ENCODE assay signal across 21 cellular contexts in genomic region chr17:27568216-27568615, GRCh38.
DNase-seq lines count a peak whose midpoint lies in the region; ATAC-seq and TF ChIP-seq lines count a peak whose summit lies in the region.
"Had no signal": no experiment of that assay in that cellular context is flagged by ENCODE, and none has a peak within 500 bp of the region (broad histone marks: within the 10 kb centered on the region; RNA-seq: fewer than 3 reads in every experiment).

No MANE protein-coding gene starts in this region.

- H3K4me3 ChIP-seq in gastroesophageal sphincter = no peak overlapping the region
- H3K4me3 ChIP-seq: lung, suprapubic skin had no signal

- H3K4me3 Mint-ChIP-seq in activated CD4-positive, alpha-beta T cell treated with anti-CD3 and anti-CD28 coated beads, Interleukin-2, amount 10 ng/mL, durations not matched to agents 7 days and 5 days = no peak overlapping the region
- H3K4me3 Mint-ChIP-seq in WTC11 (no peak overlapping the region), glutamatergic neuron (ENCODE audit: unreplicated experiment) (no peak overlapping the region), progenitor cell of endocrine pancreas (ENCODE audit: low read depth) (no peak overlapping the region)
- H3K4me3 Mint-ChIP-seq: stimulated activated naive B cell treated with anti-CD40 and anti-IgM and Interleukin-4, amounts not matched to agents 10 μg/mL and 1 μg/mL and 100 μg/mL, for 72 hours had no signal

- POLR2A ChIA-PET in activated CD4-positive, alpha-beta T cell treated with anti-CD3 and anti-CD28 coated beads, Interleukin-2, amount 10 ng/mL, durations not matched to agents 7 days and 5 days (lab: Charles Lee) = no interaction called here
- POLR2A ChIA-PET in WTC11 (lab: Charles Lee) = no interaction called here

- H3K36me3 ChIP-seq in gastroesophageal sphincter = no peaks in the 10 kb centered on the region
- H3K36me3 ChIP-seq: suprapubic skin had no signal

- peaks cover 8% of the 10 kb centered on the region for H3K9me3 Mint-ChIP-seq in activated CD4-positive, alpha-beta T cell treated with anti-CD3 and anti-CD28 coated beads, Interleukin-2, amount 10 ng/mL, durations not matched to agents 7 days and 5 days
- H3K9me3 Mint-ChIP-seq in WTC11 = no peaks in the 10 kb centered on the region; the same call in 1 of the 2 replicates
- H3K9me3 Mint-ChIP-seq in glutamatergic neuron (ENCODE audit: unreplicated experiment) = peaks cover 23% of the 10 kb centered on the region
- H3K9me3 Mint-ChIP-seq in progenitor cell of endocrine pancreas (ENCODE audit: low read depth) = no peaks in the 10 kb centered on the region

- TF ChIP-seq POLR2A in gastroesophageal sphincter (IDR thresholded peaks at IDR 0.05) = no peak

- peaks cover 0 to 30% (median 0%) of the 10 kb centered on the region in 3 donors for H3K4me1 ChIP-seq in gastroesophageal sphincter

- peaks cover 13% of the 10 kb centered on the region for H3K36me3 Mint-ChIP-seq in activated CD4-positive, alpha-beta T cell treated with anti-CD3 and anti-CD28 coated beads, Interleukin-2, amount 10 ng/mL, durations not matched to agents 7 days and 5 days (ENCODE audit: low read depth)
- peaks cover 5% of the 10 kb centered on the region; the same call in 1 of the 2 replicates for H3K36me3 Mint-ChIP-seq in WTC11
- no peaks in the 10 kb centered on the region for H3K36me3 Mint-ChIP-seq in glutamatergic neuron (ENCODE audit: unreplicated experiment)
- H3K36me3 Mint-ChIP-seq in progenitor cell of endocrine pancreas (ENCODE audit: insufficient read depth) = no peaks in the 10 kb centered on the region

- H3K27ac Mint-ChIP-seq in activated CD4-positive, alpha-beta T cell treated with anti-CD3 and anti-CD28 coated beads, Interleukin-2, amount 10 ng/mL, durations not matched to agents 7 days and 5 days = peak overlapping the region; percentile 15
- peak overlapping the region; percentile 32; the same call in 1 of the 2 replicates for H3K27ac Mint-ChIP-seq in WTC11
- H3K27ac Mint-ChIP-seq in glutamatergic neuron (ENCODE audit: unreplicated experiment) = peak overlapping the region; percentile 70
- H3K27ac Mint-ChIP-seq in progenitor cell of endocrine pancreas = peak overlapping the region; percentile 42
- H3K27ac Mint-ChIP-seq: stimulated activated naive B cell treated with anti-CD40 and anti-IgM and Interleukin-4, amounts not matched to agents 10 μg/mL and 1 μg/mL and 100 μg/mL, for 72 hours had no signal

- H3K9me3 ChIP-seq in gastroesophageal sphincter = no peaks in the 10 kb centered on the region
- H3K9me3 ChIP-seq: suprapubic skin had no signal

- TF ChIP-seq CTCF in WTC11 (IDR thresholded peaks at IDR 0.05) (no peak), glutamatergic neuron (IDR thresholded peaks at IDR 0.05; ENCODE audit: partially characterized antibody, unreplicated experiment) (no peak), progenitor cell of endocrine pancreas (IDR thresholded peaks at IDR 0.05; ENCODE audit: unreplicated experiment) (no peak), gastroesophageal sphincter (IDR thresholded peaks at IDR 0.05) (no peak)

- no peaks in the 10 kb centered on the region for H3K27me3 ChIP-seq in gastroesophageal sphincter
- H3K27me3 ChIP-seq: suprapubic skin had no signal

- 100% methylated on average over 1 of the region's 9 CpGs; no CpG with 5 or more reads in 1 of the 2 donors for WGBS in gastroesophageal sphincter (ENCODE audit: low coverage in 1 of 2), 2 donors

- no peak for DNase-seq in activated CD4-positive, alpha-beta T cell treated with anti-CD3 and anti-CD28 coated beads, Interleukin-2, amount 10 ng/mL, durations not matched to agents 7 days and 5 days
- DNase-seq in activated CD4-positive, alpha-beta T cell treated with anti-CD3 and anti-CD28 coated beads, Interleukin-2, amount 50 U/mL, for 48 hours = no peak
- no peak for DNase-seq in WTC11 (ENCODE audit: low spot score)
- no peak for DNase-seq in glutamatergic neuron
- DNase-seq in progenitor cell of endocrine pancreas (ENCODE audit: low spot score, unreplicated experiment) = no peak
- no peak for DNase-seq in central memory CD4-positive, alpha-beta T cell
- DNase-seq in A172 (ENCODE audit: low spot score) = no peak
- DNase-seq: activated CD8-positive, alpha-beta memory T cell treated with anti-CD3 and anti-CD28 coated beads, Interleukin-2, amount 50 U/mL, for 4 hours; activated effector memory CD4-positive, alpha-beta T cell treated with anti-CD3 and anti-CD28 coated beads, Interleukin-2, amount 50 U/mL, for 16 hours; AML-193; cortex of kidney; KG1; NCI-H1436; NCI-H510A treated with DMSO at 0.1 percent for 48 hours; nucleus accumbens; SHP77 treated with DMSO at 0.1 percent for 48 hours; stimulated activated CD4-positive, alpha-beta T cell treated with anti-CD3 and anti-CD28 coated beads, Interleukin-2, amount 100 ng/mL, for 48 hours; stimulated activated naive B cell treated with anti-CD40 and anti-IgM and Interleukin-4, amounts not matched to agents 10 μg/mL and 1 μg/mL and 100 μg/mL, for 72 hours had no signal

- TF ChIP-seq EP300 in gastroesophageal sphincter (IDR thresholded peaks at IDR 0.05) = no peak

- H3K4me1 Mint-ChIP-seq in activated CD4-positive, alpha-beta T cell treated with anti-CD3 and anti-CD28 coated beads, Interleukin-2, amount 10 ng/mL, durations not matched to agents 7 days and 5 days = peaks cover 69% of the 10 kb centered on the region
- H3K4me1 Mint-ChIP-seq in WTC11 (peaks cover 42% of the 10 kb centered on the region), glutamatergic neuron (ENCODE audit: low read depth, unreplicated experiment) (peaks cover 40% of the 10 kb centered on the region), progenitor cell of endocrine pancreas (ENCODE audit: low read depth) (peaks cover 8% of the 10 kb centered on the region)

- ATAC-seq in WTC11 (no peak), gastroesophageal sphincter (no peak)
- ATAC-seq: stimulated activated naive B cell treated with anti-CD40 and anti-IgM and Interleukin-4, amounts not matched to agents 10 μg/mL and 1 μg/mL and 100 μg/mL, for 72 hours had no signal

- H3K27ac ChIP-seq in gastroesophageal sphincter = no peak overlapping the region
- H3K27ac ChIP-seq: suprapubic skin had no signal

- CTCF ChIA-PET in activated CD4-positive, alpha-beta T cell treated with anti-CD3 and anti-CD28 coated beads, Interleukin-2, amount 10 ng/mL, durations not matched to agents 7 days and 5 days (lab: Charles Lee) = interaction anchor here (0.9 to 1.7 kb wide), 3 partner anchors 9 to 102 kb away, joined by 3 to 6 read pairs (median 3); no protein-coding TSS in a partner anchor
- CTCF ChIA-PET in WTC11 (lab: Charles Lee) = interaction anchor here (0.9 to 3.0 kb wide), 8 partner anchors 8 to 131 kb away, joined by 3 to 12 read pairs (median 5); no protein-coding TSS in a partner anchor

- H3K27me3 Mint-ChIP-seq in activated CD4-positive, alpha-beta T cell treated with anti-CD3 and anti-CD28 coated beads, Interleukin-2, amount 10 ng/mL, durations not matched to agents 7 days and 5 days = no peaks in the 10 kb centered on the region
- H3K27me3 Mint-ChIP-seq in WTC11 (ENCODE audit: low read depth) (no peaks in the 10 kb centered on the region), glutamatergic neuron (ENCODE audit: unreplicated experiment) (peaks cover 8% of the 10 kb centered on the region), progenitor cell of endocrine pancreas (no peaks in the 10 kb centered on the region)
- H3K27me3 Mint-ChIP-seq: stimulated activated naive B cell treated with anti-CD40 and anti-IgM and Interleukin-4, amounts not matched to agents 10 μg/mL and 1 μg/mL and 100 μg/mL, for 72 hours had no signal

TF ChIP-seq in WTC11, 78 proteins besides CTCF, POLR2A, EP300 and RAD21:
- TF ChIP-seq MAX (CRISPR knock-in tag; IDR thresholded peaks at IDR 0.05) (no peak), ZMAT4 (CRISPR knock-in tag; IDR thresholded peaks at IDR 0.05) (no peak), PRRX2 (CRISPR knock-in tag; IDR thresholded peaks at IDR 0.05) (no peak), ZNF219 (CRISPR knock-in tag; IDR thresholded peaks at IDR 0.05; ENCODE audit: borderline replicate concordance) (no peak), ZNF121 (CRISPR knock-in tag; IDR thresholded peaks at IDR 0.05) (no peak), TP53 (CRISPR knock-in tag; IDR thresholded peaks at IDR 0.05) (no peak), KAT7 (CRISPR knock-in tag; IDR thresholded peaks at IDR 0.05; ENCODE audit: borderline replicate concordance) (no peak)
- TF ChIP-seq, protein P1, sequence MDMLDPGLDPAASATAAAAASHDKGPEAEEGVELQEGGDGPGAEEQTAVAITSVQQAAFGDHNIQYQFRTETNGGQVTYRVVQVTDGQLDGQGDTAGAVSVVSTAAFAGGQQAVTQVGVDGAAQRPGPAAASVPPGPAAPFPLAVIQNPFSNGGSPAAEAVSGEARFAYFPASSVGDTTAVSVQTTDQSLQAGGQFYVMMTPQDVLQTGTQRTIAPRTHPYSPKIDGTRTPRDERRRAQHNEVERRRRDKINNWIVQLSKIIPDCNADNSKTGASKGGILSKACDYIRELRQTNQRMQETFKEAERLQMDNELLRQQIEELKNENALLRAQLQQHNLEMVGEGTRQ (CRISPR knock-in tag; IDR thresholded peaks at IDR 0.05) = no peak

Comparison
In these comparisons a context has a peak if more than half of its experiments do, and no peak if none do; other contexts are left out.
1. H3K27ac Mint-ChIP-seq: peak in every context shown above with its lines; median percentile 70 in glutamatergic neuron; 42 in progenitor cell of endocrine pancreas; 32 in WTC11; 15 in activated CD4-positive, alpha-beta T cell treated with anti-CD3 and anti-CD28 coated beads, Interleukin-2, amount 10 ng/mL, durations not matched to agents 7 days and 5 days.